Comparison of ENCODE assay signal across 8 cellular contexts in genomic region chr11:86303257-86303656, GRCh38. TPM values are rescaled to one million over a fixed set of nuclear protein-coding genes. Genes with fewer than 3 reads are reported as not detected.
DNase-seq lines count a peak whose midpoint lies in the region; ATAC-seq and TF ChIP-seq lines count a peak whose summit lies in the region.

No MANE protein-coding gene starts in this region.

- no peak for DNase-seq in activated CD8-positive, alpha-beta memory T cell treated with anti-CD3 and anti-CD28 coated beads, Interleukin-2, amount 10 ng/mL, durations not matched to agents 7 days and 5 days
- no peak for DNase-seq in activated CD8-positive, alpha-beta memory T cell treated with anti-CD3 and anti-CD28 coated beads, Interleukin-2, amount 50 U/mL, for 4 hours
- DNase-seq in WERI-Rb-1 (no peak), right cardiac atrium (no peak), medulla oblongata (ENCODE audit: extremely low spot score) (no peak), NCI-H2081 treated with DMSO at 0.1 percent for 48 hours (lab: John Stamatoyannopoulos, UW) (no peak)
- DNase-seq in stimulated activated naive CD8-positive, alpha-beta T cell treated with anti-CD3 and anti-CD28 coated beads, Interleukin-15, amount 100 ng/mL, for 72 hours = no peak

- H3K9me3 Mint-ChIP-seq in activated CD8-positive, alpha-beta memory T cell treated with anti-CD3 and anti-CD28 coated beads, Interleukin-2, amount 10 ng/mL, durations not matched to agents 7 days and 5 days (ENCODE audit: low read depth) = peaks cover under 1% of the 10 kb centered on the region
- peaks cover 0 to under 1% of the 10 kb centered on the region in 2 donors for H3K9me3 Mint-ChIP-seq in stimulated activated naive CD8-positive, alpha-beta T cell treated with anti-CD3 and anti-CD28 coated beads, Interleukin-15, amount 100 ng/mL, for 72 hours

- peak overlapping the region; percentile 92 for H3K4me3 Mint-ChIP-seq in activated CD8-positive, alpha-beta memory T cell treated with anti-CD3 and anti-CD28 coated beads, Interleukin-2, amount 10 ng/mL, durations not matched to agents 7 days and 5 days
- peak overlapping the region; percentile 91 to 94 for H3K4me3 Mint-ChIP-seq in stimulated activated naive CD8-positive, alpha-beta T cell treated with anti-CD3 and anti-CD28 coated beads, Interleukin-15, amount 100 ng/mL, for 72 hours

- no peak for ATAC-seq in activated CD8-positive, alpha-beta memory T cell treated with anti-CD3 and anti-CD28 coated beads, Interleukin-2, amount 10 ng/mL, durations not matched to agents 7 days and 5 days
- no peak for ATAC-seq in right cardiac atrium
- ATAC-seq in stimulated activated naive CD8-positive, alpha-beta T cell treated with anti-CD3 and anti-CD28 coated beads, Interleukin-15, amount 100 ng/mL, for 72 hours = no peak
- ATAC-seq in HG02678 (IDR thresholded peaks at IDR 0.05; ENCODE audit: unreplicated experiment) = no peak

- H3K27me3 ChIP-seq in WERI-Rb-1 (ENCODE audit: insufficient read depth, low read depth, severe bottlenecking) (no peaks in the 10 kb centered on the region), right cardiac atrium (ENCODE audit: control insufficient read depth, insufficient read depth) (no peaks in the 10 kb centered on the region)

- intact Hi-C loops in right cardiac atrium (cut with DNase I) = no loop called here

- CTCF ChIA-PET in activated CD8-positive, alpha-beta memory T cell treated with anti-CD3 and anti-CD28 coated beads, Interleukin-2, amount 10 ng/mL, durations not matched to agents 7 days and 5 days (lab: Charles Lee) = interaction anchor here (1.1 to 1.8 kb wide), 3 partner anchors 10 to 448 kb away, joined by 3 to 6 read pairs (median 3); partner anchors contain the start of gene CCDC83

- H3K36me3 ChIP-seq in WERI-Rb-1 = peaks cover 6% of the 10 kb centered on the region

- H3K4me1 Mint-ChIP-seq in activated CD8-positive, alpha-beta memory T cell treated with anti-CD3 and anti-CD28 coated beads, Interleukin-2, amount 10 ng/mL, durations not matched to agents 7 days and 5 days = peaks cover 31% of the 10 kb centered on the region
- peaks cover 27% of the 10 kb centered on the region for H3K4me1 Mint-ChIP-seq in stimulated activated naive CD8-positive, alpha-beta T cell treated with anti-CD3 and anti-CD28 coated beads, Interleukin-15, amount 100 ng/mL, for 72 hours

- no peaks in the 10 kb centered on the region for H3K27me3 Mint-ChIP-seq in activated CD8-positive, alpha-beta memory T cell treated with anti-CD3 and anti-CD28 coated beads, Interleukin-2, amount 10 ng/mL, durations not matched to agents 7 days and 5 days
- no peaks in the 10 kb centered on the region for H3K27me3 Mint-ChIP-seq in stimulated activated naive CD8-positive, alpha-beta T cell treated with anti-CD3 and anti-CD28 coated beads, Interleukin-15, amount 100 ng/mL, for 72 hours

- TF ChIP-seq CTCF in WERI-Rb-1 (IDR thresholded peaks at IDR 0.05; ENCODE audit: low read depth, low read length) = no peak

- H3K4me3 ChIP-seq in WERI-Rb-1 (ENCODE audit: low read depth, low read length) (peak overlapping the region; percentile 82), right cardiac atrium (ENCODE audit: low read length) (peak overlapping the region; percentile 91)

- H3K9me3 ChIP-seq in WERI-Rb-1 (ENCODE audit: severe bottlenecking) = no peaks in the 10 kb centered on the region
- H3K9me3 ChIP-seq in right cardiac atrium (ENCODE audit: control insufficient read depth, low read length) = no peaks in the 10 kb centered on the region

- H3K27ac ChIP-seq in WERI-Rb-1 (no peak overlapping the region), right cardiac atrium (ENCODE audit: low read length) (no peak overlapping the region)

- WGBS in right cardiac atrium = 62% methylated on average over 2 of the region's 2 CpGs

- H3K27ac Mint-ChIP-seq in activated CD8-positive, alpha-beta memory T cell treated with anti-CD3 and anti-CD28 coated beads, Interleukin-2, amount 10 ng/mL, durations not matched to agents 7 days and 5 days = peak overlapping the region; percentile 63
- H3K27ac Mint-ChIP-seq in stimulated activated naive CD8-positive, alpha-beta T cell treated with anti-CD3 and anti-CD28 coated beads, Interleukin-15, amount 100 ng/mL, for 72 hours = peak overlapping the region in 1 of 2 donors; percentile 80

- H3K36me3 Mint-ChIP-seq in activated CD8-positive, alpha-beta memory T cell treated with anti-CD3 and anti-CD28 coated beads, Interleukin-2, amount 10 ng/mL, durations not matched to agents 7 days and 5 days = peaks cover 12% of the 10 kb centered on the region

- no peaks in the 10 kb centered on the region for H3K4me1 ChIP-seq in right cardiac atrium (ENCODE audit: control insufficient read depth, insufficient read depth, low read length)

RNA-seq across cellular contexts. Expression of gene HIKESHI, which starts 1.2 kb away (rescaled TPM):
- total RNA-seq in activated CD8-positive, alpha-beta memory T cell treated with anti-CD3 and anti-CD28 coated beads, Interleukin-2, amount 10 ng/mL, durations not matched to agents 7 days and 5 days = 10 to 100 TPM; 37.3 to 44.9 TPM
- total RNA-seq in right cardiac atrium = 10 to 100 TPM; 43.7 to 47.7 (median 44.3) TPM
- 54.8 TPM for polyA plus RNA-seq in right cardiac atrium

RNA-seq across cellular contexts. Expression of gene EED, which starts 58.7 kb away (rescaled TPM):
- 100 to 1,000 TPM in 1 of 2 experiments, 10 to 100 TPM in 1; 50.1 to 102 TPM for total RNA-seq in activated CD8-positive, alpha-beta memory T cell treated with anti-CD3 and anti-CD28 coated beads, Interleukin-2, amount 10 ng/mL, durations not matched to agents 7 days and 5 days
- total RNA-seq in right cardiac atrium = 10 to 100 TPM; 13.0 to 16.9 (median 14.8) TPM
- polyA plus RNA-seq in right cardiac atrium = 13.0 TPM
